ENCODE assay signal across 1 cellular context in the genomic region with DNA sequence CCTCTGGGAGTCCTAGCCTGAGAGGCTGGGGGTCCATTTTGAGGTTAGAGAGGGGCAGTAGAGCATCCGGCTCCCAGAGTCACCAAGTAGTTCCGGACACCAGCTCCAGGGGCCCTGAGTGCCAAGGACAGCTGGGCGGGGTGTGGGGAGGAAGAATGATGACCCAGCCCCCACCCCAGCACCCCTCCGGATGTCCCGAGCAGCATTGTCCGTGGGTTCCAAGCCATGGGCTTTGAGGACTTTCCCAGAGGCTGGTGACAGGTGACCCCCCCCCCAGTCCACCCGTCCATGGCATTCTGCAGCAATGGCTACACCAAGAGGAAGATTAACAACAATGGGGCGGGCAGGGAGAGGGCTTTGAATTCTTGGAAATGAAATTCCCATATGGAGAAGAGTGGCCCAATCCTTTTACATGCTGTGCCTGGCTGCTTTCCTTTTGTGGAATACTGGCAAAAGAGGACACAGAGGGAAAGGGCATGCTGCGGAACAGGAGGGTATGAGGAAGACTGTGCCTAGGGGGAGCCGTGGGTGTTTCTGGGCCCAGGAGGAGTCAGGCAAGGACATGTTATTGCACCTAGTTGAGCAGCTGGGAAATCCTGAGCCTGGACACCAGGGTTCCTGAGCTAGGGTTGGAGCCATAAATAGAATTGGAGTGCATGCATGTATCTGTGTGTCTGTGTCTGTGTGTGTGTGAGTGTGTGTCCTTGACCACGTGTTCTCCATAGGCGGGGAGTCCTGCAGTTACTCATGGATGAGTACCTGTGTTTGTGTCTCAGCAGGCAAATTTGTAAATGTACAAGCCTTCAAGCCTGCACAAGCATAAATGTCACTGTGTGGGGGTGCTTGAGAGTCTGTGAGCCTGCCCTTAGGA.
TF ChIP-seq lines count a peak whose summit lies in the region.

No MANE protein-coding gene starts in this region.

TF ChIP-seq in GM12891, 5 proteins besides CTCF, POLR2A, EP300 and RAD21 (continued from another document):
- no peak for TF ChIP-seq POLR2AphosphoS5 (IDR thresholded peaks at IDR 0.05; ENCODE audit: low read depth, low read length)
- no peak for TF ChIP-seq PAX5 (IDR thresholded peaks at IDR 0.05; ENCODE audit: insufficient read depth, low read length, severe bottlenecking)
- TF ChIP-seq POU2F2 (IDR thresholded peaks at IDR 0.05; ENCODE audit: low read depth, low read length), result no peak
- TF ChIP-seq TAF1 (IDR thresholded peaks at IDR 0.05; ENCODE audit: low read depth, low read length), result no peak
